ENCODE assay signal across 9 cellular contexts in genomic region chr5:55711531-55712022, GRCh38. TPM values are rescaled to one million over a fixed set of nuclear protein-coding genes. Genes with fewer than 3 reads are reported as not detected.
A peak's percentile ranks its signal among the peaks of the same experiment; 100 is the strongest.
DNase-seq lines count a peak whose midpoint lies in the region; ATAC-seq, FAIRE-seq and TF ChIP-seq lines count a peak whose summit lies in the region.
"Had no signal": no experiment of that assay in that cellular context is flagged by ENCODE, and none has a peak within 500 bp of the region (broad histone marks: within the 10 kb centered on the region; RNA-seq: fewer than 3 reads in every experiment).

No MANE protein-coding gene starts in this region.

- H3K4me3 Mint-ChIP-seq in osteocyte (ENCODE audit: unreplicated experiment), result peak overlapping the region; percentile 98

- peaks cover 4% of the 10 kb centered on the region for H3K79me2 ChIP-seq in endothelial cell of umbilical vein (ENCODE audit: control insufficient read depth, insufficient read depth, low read length)

- H4K20me1 ChIP-seq in endothelial cell of umbilical vein (replicated peaks; ENCODE audit: control insufficient read depth, extremely low read depth, insufficient read depth, low read length), result no peaks in the 10 kb centered on the region

- H3K4me3 ChIP-seq in endothelial cell of umbilical vein (replicated peaks in 1 of 3; ENCODE audit: insufficient read depth in 1 of 3, low read depth in 1 of 3, low read length in 3 of 3), result peak overlapping the region; percentile 66 to 81 (median 81)

- ATAC-seq in HG03139 (IDR thresholded peaks at IDR 0.05; ENCODE audit: unreplicated experiment) (no peak), HG03095 (IDR thresholded peaks at IDR 0.05; ENCODE audit: unreplicated experiment) (no peak)

- TF ChIP-seq CTCF in RWPE1 (conservative IDR thresholded peaks at IDR 0.05; ENCODE audit: low read depth) (no peak), endothelial cell of umbilical vein (IDR thresholded peaks at IDR 0.05; ENCODE audit: extremely low read depth in 1 of 2, insufficient read depth in 1 of 2, low read depth in 1 of 2, low read length in 2 of 2) (no peak), osteocyte (IDR thresholded peaks at IDR 0.05) (no peak)

- DNase-seq in RWPE1 (ENCODE audit: low spot score) (peak; percentile 57), endothelial cell of umbilical vein (ENCODE audit: low read depth, low spot score) (peak; percentile 14), osteocyte (ENCODE audit: extremely low spot score, unreplicated experiment) (no peak), ecto neural progenitor cell (ENCODE audit: low spot score) (no peak), DMS79 treated with DMSO at 0.1 percent for 48 hours (lab: John Stamatoyannopoulos, UW) (no peak)

- no TSS peak for BruUV-seq in endothelial cell of umbilical vein (replicated peaks; lab: Mats Ljungman, UMichigan)

- dilution Hi-C loops in endothelial cell of umbilical vein (cut with MboI; ENCODE audit: extremely low pct_ligation_motif_present, low sequenced_read_pairs), result no loop called here

- peak overlapping the region; percentile 71 for H3K4me2 ChIP-seq in endothelial cell of umbilical vein (ENCODE audit: insufficient read depth, low read length)

- CTCF ChIA-PET in RWPE1 (lab: Yijun Ruan, JAX) (no interaction called here), endothelial cell of umbilical vein (lab: Charles Lee) (no interaction called here)

- TF ChIP-seq POLR2A in endothelial cell of umbilical vein (IDR thresholded peaks at IDR 0.05; ENCODE audit: low read depth, low read length), result no peak

- no peaks in the 10 kb centered on the region for H3K9me3 ChIP-seq in ES-I3 (ENCODE audit: control insufficient read depth, insufficient read depth, low read length)
- no peaks in the 10 kb centered on the region for H3K9me3 ChIP-seq in endothelial cell of umbilical vein (replicated peaks; ENCODE audit: control insufficient read depth, insufficient read depth, low read length)

- peaks cover 13% of the 10 kb centered on the region for H3K9me3 Mint-ChIP-seq in osteocyte (ENCODE audit: unreplicated experiment)

- H3K27ac Mint-ChIP-seq in osteocyte (ENCODE audit: unreplicated experiment), result peak overlapping the region; percentile 85

- no peaks in the 10 kb centered on the region for H3K27me3 ChIP-seq in endothelial cell of umbilical vein (ENCODE audit: control insufficient read depth in 2 of 2, insufficient read depth in 2 of 2, low read length in 2 of 2)

- intact Hi-C loops in endothelial cell of umbilical vein (cut with micrococcal nuclease), result loop anchor here (1.0 to 5.0 kb wide), 4 partner anchors 13 to 491 kb away; no protein-coding TSS in a partner anchor

- peak overlapping the region; percentile 82 for H2AFZ ChIP-seq in endothelial cell of umbilical vein (ENCODE audit: low read depth, low read length)

- H3K27me3 Mint-ChIP-seq in osteocyte (ENCODE audit: unreplicated experiment), result peaks cover 4% of the 10 kb centered on the region

- no peaks in the 10 kb centered on the region for H3K4me1 ChIP-seq in ES-I3 (ENCODE audit: insufficient read depth, low read length)
- peaks cover 9% of the 10 kb centered on the region for H3K4me1 ChIP-seq in endothelial cell of umbilical vein (ENCODE audit: control insufficient read depth, extremely low read depth, insufficient read depth, low read length)

- no peak for FAIRE-seq in endothelial cell of umbilical vein (lab: Jason Lieb, UNC)

- H3K9ac ChIP-seq in ES-I3 (ENCODE audit: low read depth, low read length), result peak overlapping the region; percentile 92
- peak overlapping the region; percentile 72 for H3K9ac ChIP-seq in endothelial cell of umbilical vein (replicated peaks; ENCODE audit: extremely low read depth, insufficient read depth, low read length)

- H3K4me1 Mint-ChIP-seq in osteocyte (ENCODE audit: unreplicated experiment), result peaks cover 13% of the 10 kb centered on the region

- H3K36me3 Mint-ChIP-seq in osteocyte (ENCODE audit: unreplicated experiment), result peaks cover 9% of the 10 kb centered on the region

- POLR2A ChIA-PET in RWPE1 (lab: Yijun Ruan, JAX; ENCODE audit: low non-redundant PET) (no interaction called here), endothelial cell of umbilical vein (lab: Charles Lee) (no interaction called here)

- H3K9me1 ChIP-seq in endothelial cell of umbilical vein (replicated peaks; ENCODE audit: control insufficient read depth, extremely low read depth, insufficient read depth, low read length), result no peaks in the 10 kb centered on the region

- H3K36me3 ChIP-seq in ES-I3 (ENCODE audit: insufficient read depth, low read length), result no peaks in the 10 kb centered on the region; the same call in 1 of the 2 replicates
- no peaks in the 10 kb centered on the region for H3K36me3 ChIP-seq in endothelial cell of umbilical vein (ENCODE audit: control insufficient read depth in 2 of 2, extremely low read depth in 1 of 2, insufficient read depth in 2 of 2, low read length in 2 of 2)

- H3K27ac ChIP-seq in RWPE1, result peak overlapping the region; percentile 75
- no peak overlapping the region for H3K27ac ChIP-seq in endothelial cell of umbilical vein (ENCODE audit: insufficient read depth, low read depth, low read length)

TF ChIP-seq in endothelial cell of umbilical vein, 7 proteins besides CTCF, POLR2A, EP300 and RAD21:
- TF ChIP-seq EZH2 (IDR thresholded peaks at IDR 0.05; ENCODE audit: borderline replicate concordance, low read depth, low read length, severe bottlenecking) (no peak), GATA2 (IDR thresholded peaks at IDR 0.05; ENCODE audit: insufficient read depth, insufficient read length, low read depth, low read length) (no peak), FOS (IDR thresholded peaks at IDR 0.05; ENCODE audit: borderline replicate concordance, insufficient read depth, low read length) (no peak), MYC (IDR thresholded peaks at IDR 0.05; ENCODE audit: low read depth, low read length) (no peak), MAX (IDR thresholded peaks at IDR 0.05; ENCODE audit: insufficient read depth, insufficient read length) (no peak), JUN (IDR thresholded peaks at IDR 0.05; ENCODE audit: borderline replicate concordance, insufficient read depth, insufficient read length, low read depth) (no peak), POLR2AphosphoS5 (IDR thresholded peaks at IDR 0.05; ENCODE audit: insufficient read depth, low read depth, low read length) (no peak)
TF ChIP-seq in endothelial cell of umbilical vein: peak in this region for 0.

RNA-seq across cellular contexts. Expression of gene SLC38A9, which starts 0.5 kb away (rescaled TPM):
- total RNA-seq in endothelial cell of umbilical vein, result 24.9 and 29.0 TPM in 2 replicates
- polyA plus RNA-seq in endothelial cell of umbilical vein, result 12.0 and 14.1 TPM in 2 replicates
- polyA plus RNA-seq in endothelial cell of umbilical vein (2011; cell fraction: cytosol; rRNA removed), result 9.2 and 10.5 TPM in 2 replicates
- 21.3 and 24.6 TPM in 2 replicates for polyA plus RNA-seq in endothelial cell of umbilical vein (2011; cell fraction: nucleus; rRNA removed)
- 14.1 and 16.9 TPM in 2 replicates for polyA plus RNA-seq in endothelial cell of umbilical vein (2012)
- polyA minus RNA-seq in endothelial cell of umbilical vein, result 28.0 and 34.3 TPM in 2 replicates
- 14.4 TPM for polyA minus RNA-seq in endothelial cell of umbilical vein (2011; cell fraction: cytosol; rRNA and poly(A)+ RNA removed)
- 51.5 and 56.1 TPM in 2 replicates for polyA minus RNA-seq in endothelial cell of umbilical vein (2011; cell fraction: nucleus; rRNA and poly(A)+ RNA removed)
- 19.6 and 24.3 TPM in 2 replicates for total RNA-seq in osteocyte

RNA-seq across cellular contexts. Expression of gene DDX4, which starts 26.3 kb away (rescaled TPM):
- not detected in 2 replicates for total RNA-seq in endothelial cell of umbilical vein
- not detected in 2 replicates for polyA plus RNA-seq in endothelial cell of umbilical vein
- polyA plus RNA-seq in endothelial cell of umbilical vein (2011; cell fraction: cytosol; rRNA removed), result not detected in 2 replicates
- not detected in 2 replicates for polyA plus RNA-seq in endothelial cell of umbilical vein (2011; cell fraction: nucleus; rRNA removed)
- polyA plus RNA-seq in endothelial cell of umbilical vein (2012), result not detected in 2 replicates
- polyA minus RNA-seq in endothelial cell of umbilical vein, result not detected in 2 replicates
- polyA minus RNA-seq in endothelial cell of umbilical vein (2011; cell fraction: cytosol; rRNA and poly(A)+ RNA removed), result not detected
- not detected in 2 replicates for polyA minus RNA-seq in endothelial cell of umbilical vein (2011; cell fraction: nucleus; rRNA and poly(A)+ RNA removed)
- not detected in 2 replicates for total RNA-seq in osteocyte
- total RNA-seq: renal cortical epithelial cell had no signal

Comparison
In these comparisons a context has a peak if more than half of its experiments do, and no peak if none do; other contexts are left out.
1. DNase-seq: peak in RWPE1 (single experiment) and endothelial cell of umbilical vein (single experiment); none in osteocyte (single experiment), ecto neural progenitor cell (single experiment) and DMS79 treated with DMSO at 0.1 percent for 48 hours (single experiment).